In genomic region chr15:61697796-61698195, GRCh38 we compare ENCODE assay signal across 25 cellular contexts.
"Had no signal": no experiment of that assay in that cellular context is flagged by ENCODE, and none has a peak within 500 bp of the region (broad histone marks: within the 10 kb centered on the region; RNA-seq: fewer than 3 reads in every experiment).

No MANE protein-coding gene starts in this region.

- H3K27ac ChIP-seq: PC-9, Peyer's patch, SJSA1 had no signal

- H3K4me1 ChIP-seq: Peyer's patch, SJSA1 had no signal

- DNase-seq: IMR-90; Karpas-422; KG1; MG63; NCI-H1092; NCI-H1436; NCI-H187; NCI-H2029; NCI-H2081 treated with DMSO at 0.1 percent for 48 hours; NCI-H2171; NCI-H226; NCI-H446; NCI-H510A; NCI-H524 treated with DMSO at 0.1 percent for 48 hours; NCI-H69; NCI-H774; NK-92 treated with Interleukin-12 subunit alpha and Interleukin-12 subunit beta, amount 100 ng/mL, for 24 hours; PC-9; Peyer's patch; SIG-M5; SK-N-SH; SW 1271 had no signal

- H3K36me3 ChIP-seq: MG63, Peyer's patch, SJSA1 had no signal

- H3K9me3 ChIP-seq: MG63, Peyer's patch, SJSA1, SK-N-SH had no signal

- H3K27me3 ChIP-seq: MG63, Peyer's patch had no signal

- H3K4me3 ChIP-seq: MG63, PC-9, Peyer's patch, SJSA1 had no signal

- ATAC-seq: HepG2, Right ventricle myocardium inferior had no signal
